Comparison of ENCODE assay signal across 10 cellular contexts in the genomic region with DNA sequence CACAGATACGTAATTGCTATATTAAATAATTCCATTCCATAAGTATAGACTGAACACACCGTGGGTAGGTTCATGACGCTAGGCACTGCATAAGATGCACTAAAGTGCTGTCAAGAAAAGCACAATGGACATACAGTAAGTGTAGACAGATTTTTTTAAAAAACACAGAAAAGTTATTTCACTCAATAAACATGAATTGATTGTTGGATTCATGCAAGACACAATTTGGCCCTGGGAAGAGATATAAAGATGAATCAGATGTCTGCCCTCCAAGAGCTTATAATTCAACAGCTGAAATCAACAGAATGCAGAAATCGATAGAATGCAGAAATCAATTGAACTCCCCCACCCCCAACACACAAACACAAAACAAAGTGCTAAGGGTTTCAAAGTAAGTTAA. TPM values are rescaled to one million over a fixed set of nuclear protein-coding genes. Genes with fewer than 3 reads are reported as not detected.
DNase-seq lines count a peak whose midpoint lies in the region; ATAC-seq and TF ChIP-seq lines count a peak whose summit lies in the region.
"Had no signal": no experiment of that assay in that cellular context is flagged by ENCODE, and none has a peak within 500 bp of the region (broad histone marks: within the 10 kb centered on the region; RNA-seq: fewer than 3 reads in every experiment).

No MANE protein-coding gene starts in this region.

- H3K27ac ChIP-seq in A673 (ENCODE audit: low read depth, low read length, poor library complexity, severe bottlenecking), result no peak overlapping the region
- no peak overlapping the region for H3K27ac ChIP-seq in H9 (ENCODE audit: insufficient read length, low read depth, low read length)
- no peak overlapping the region for H3K27ac ChIP-seq in gastroesophageal sphincter
- no peak overlapping the region for H3K27ac ChIP-seq in thyroid gland

- H3K4ac ChIP-seq in H9 (ENCODE audit: low read depth, low read length), result no peak overlapping the region

- no TSS peak for BruUV-seq in A673 (replicated peaks; lab: Mats Ljungman, UMichigan)

- peaks cover 12% of the 10 kb centered on the region for H3K23me2 ChIP-seq in H9 (ENCODE audit: insufficient read length, low read depth, low read length, poor library complexity, severe bottlenecking)

- ATAC-seq in memory B cell (ENCODE audit: low read depth) (no peak), gastroesophageal sphincter (no peak)

- H3K56ac ChIP-seq in H9 (ENCODE audit: insufficient read length, low read depth, low read length), result no peak overlapping the region

- H3K4me3 Mint-ChIP-seq in H9 (peak overlapping the region; percentile 99; a peak in 2 of 5 replicates), memory B cell (peak overlapping the region; percentile 55)
- peak overlapping the region; percentile 67 for H3K4me3 Mint-ChIP-seq in activated T-helper 2 cell treated with anti-CD3 and anti-CD28 coated beads, Interferon-gamma antibody, Interleukin-2, Interleukin-4, amounts not matched to agents 10 μg/mL and 5 μg/mL and 100 μg/mL, durations not matched to agents 14 hours and 24 hours and 36 hours (ENCODE audit: low read depth)

- no peak overlapping the region for H4K8ac ChIP-seq in H9 (replicated peaks; ENCODE audit: insufficient read length, low read depth, low read length)

- peaks cover 13 to 20% of the 10 kb centered on the region in 2 experiments for H3K4me1 Mint-ChIP-seq in H9
- H3K4me1 Mint-ChIP-seq in activated T-helper 2 cell treated with anti-CD3 and anti-CD28 coated beads, Interferon-gamma antibody, Interleukin-2, Interleukin-4, amounts not matched to agents 10 μg/mL and 5 μg/mL and 100 μg/mL, durations not matched to agents 14 hours and 24 hours and 36 hours (ENCODE audit: low read depth), result peaks cover 37% of the 10 kb centered on the region
- peaks cover 30% of the 10 kb centered on the region for H3K4me1 Mint-ChIP-seq in memory B cell

- H3K4me1 ChIP-seq in A673 (ENCODE audit: insufficient read depth, low read length, poor library complexity, severe bottlenecking) (peaks cover 10% of the 10 kb centered on the region), H9 (ENCODE audit: insufficient read depth, low read length) (0 out of 2 replicates have a peak, but pooled peaks cover 3% of the 10 kb centered on the region), gastroesophageal sphincter (peaks cover 7 to 28% (median 8%) of the 10 kb centered on the region in 3 donors), thyroid gland (peaks cover 11 to 12% of the 10 kb centered on the region in 2 donors)

- no peak overlapping the region for H2AFZ ChIP-seq in H9 (ENCODE audit: low read length)

- no peak overlapping the region for H2BK5ac ChIP-seq in H9 (ENCODE audit: insufficient read length, low read length)

- H3K14ac ChIP-seq in H9 (ENCODE audit: insufficient read depth, low read length), result no peak overlapping the region

- DNase-seq in A673 (ENCODE audit: low spot score) (no peak), H9 (no peak), memory B cell (ENCODE audit: low spot score in 2 of 2) (no peak), amniotic stem cell (lab: John Stamatoyannopoulos, UW) (no peak), thyroid gland (no peak), NCI-H524 (lab: John Stamatoyannopoulos, UW) (no peak)
- DNase-seq in activated T-helper 2 cell treated with anti-CD3 and anti-CD28 coated beads, Interferon-gamma antibody, Interleukin-2, Interleukin-4, amounts not matched to agents 10 μg/mL and 5 μg/mL and 100 μg/mL, durations not matched to agents 14 hours and 24 hours and 36 hours (ENCODE audit: low spot score), result no peak
- DNase-seq: NCI-H1694 treated with DMSO at 0.1 percent for 48 hours, trophoblast cell had no signal

- no peak overlapping the region for H3K18ac ChIP-seq in H9 (ENCODE audit: insufficient read length, low read depth, low read length)

- CTCF ChIA-PET in A673 (lab: Charles Lee), result interaction anchor here (0.6 kb wide), 1 partner anchor 102 kb away, joined by 3 read pairs; no protein-coding TSS in a partner anchor

- H3K9ac ChIP-seq in H9 (ENCODE audit: extremely low read depth, insufficient read length, low read length), result no peak overlapping the region

- WGBS in H9 (ENCODE audit: extremely low coverage, insufficient read length, low lambda C conversion rate), result no CpG with 5 or more reads among the region's 4 CpGs
- WGBS in gastroesophageal sphincter (ENCODE audit: low coverage in 1 of 2), 2 donors, result 79 to 90% methylated on average over 2 to 4 of the region's 4 CpGs
- 94 to 96% methylated on average over 4 of the region's 4 CpGs for WGBS in thyroid gland, 2 donors

- H3K9me3 ChIP-seq in A673 (ENCODE audit: low read depth, low read length, poor library complexity, severe bottlenecking) (no peaks in the 10 kb centered on the region), H9 (ENCODE audit: control insufficient read depth, low read depth, low read length) (no peaks in the 10 kb centered on the region), gastroesophageal sphincter (no peaks in the 10 kb centered on the region), thyroid gland (no peaks in the 10 kb centered on the region)

- H4K20me1 ChIP-seq in H9 (ENCODE audit: control insufficient read depth, insufficient read depth, insufficient read length), result no peaks in the 10 kb centered on the region

- H3K36me3 ChIP-seq in A673 (ENCODE audit: insufficient read depth, low read length, poor library complexity, severe bottlenecking) (no peaks in the 10 kb centered on the region), gastroesophageal sphincter (peaks cover 0 to 8% of the 10 kb centered on the region in 2 donors), thyroid gland (no peaks in the 10 kb centered on the region)

- H2BK20ac ChIP-seq in H9 (ENCODE audit: low read depth, low read length, poor library complexity, severe bottlenecking), result no peak overlapping the region

- no peak for TF ChIP-seq CTCF in A673 (conservative IDR thresholded peaks at IDR 0.05; ENCODE audit: low read depth, low read length)
- no peak for TF ChIP-seq CTCF in H9 (conservative IDR thresholded peaks at IDR 0.05)
- no peak for TF ChIP-seq CTCF in gastroesophageal sphincter (IDR thresholded peaks at IDR 0.05)
- no peak for TF ChIP-seq CTCF in thyroid gland (IDR thresholded peaks at IDR 0.05)

- intact Hi-C loops in A673 (cut with micrococcal nuclease; ENCODE audit: unreplicated experiment), result no loop called here
- intact Hi-C loops in activated T-helper 2 cell treated with anti-CD3 and anti-CD28 coated beads, Interferon-gamma antibody, Interleukin-2, Interleukin-4, amounts not matched to agents 10 μg/mL and 5 μg/mL and 100 μg/mL, durations not matched to agents 14 hours and 24 hours and 36 hours (cut with micrococcal nuclease), result no loop called here
- intact Hi-C loops in thyroid gland (cut with DNase I), result no loop called here

- H2BK120ac ChIP-seq in H9 (ENCODE audit: low read depth, low read length, poor library complexity, severe bottlenecking), result no peak overlapping the region

- TF ChIP-seq POLR2A in gastroesophageal sphincter (IDR thresholded peaks at IDR 0.05), result no peak
- TF ChIP-seq POLR2A in thyroid gland (IDR thresholded peaks at IDR 0.05), result no peak

- H3K9me3 Mint-ChIP-seq in H9, result no peaks in the 10 kb centered on the region
- H3K9me3 Mint-ChIP-seq in activated T-helper 2 cell treated with anti-CD3 and anti-CD28 coated beads, Interferon-gamma antibody, Interleukin-2, Interleukin-4, amounts not matched to agents 10 μg/mL and 5 μg/mL and 100 μg/mL, durations not matched to agents 14 hours and 24 hours and 36 hours, result no peaks in the 10 kb centered on the region
- H3K9me3 Mint-ChIP-seq in memory B cell, result no peaks in the 10 kb centered on the region

- H3K27me3 Mint-ChIP-seq in H9 (ENCODE audit: low read depth) (no peaks in the 10 kb centered on the region), memory B cell (peaks cover 3% of the 10 kb centered on the region)
- peaks cover 4% of the 10 kb centered on the region for H3K27me3 Mint-ChIP-seq in activated T-helper 2 cell treated with anti-CD3 and anti-CD28 coated beads, Interferon-gamma antibody, Interleukin-2, Interleukin-4, amounts not matched to agents 10 μg/mL and 5 μg/mL and 100 μg/mL, durations not matched to agents 14 hours and 24 hours and 36 hours (ENCODE audit: low read depth)

- H3K4me2 ChIP-seq in H9 (ENCODE audit: insufficient read depth, insufficient read length, low read length), result peak overlapping the region; percentile 100

- H2BK12ac ChIP-seq in H9 (ENCODE audit: insufficient read length, low read depth, low read length), result no peak overlapping the region

- H4K91ac ChIP-seq in H9 (ENCODE audit: insufficient read length, low read depth, low read length), result no peak overlapping the region

- no peak overlapping the region for H2BK15ac ChIP-seq in H9 (ENCODE audit: low read depth, low read length)

- no peak for TF ChIP-seq EP300 in gastroesophageal sphincter (IDR thresholded peaks at IDR 0.05)

- H4K5ac ChIP-seq in H9 (ENCODE audit: insufficient read length, low read depth, low read length), result no peak overlapping the region

- H3K4me3 ChIP-seq in A673 (ENCODE audit: low read depth, low read length, poor library complexity, severe bottlenecking) (peak overlapping the region; percentile 84), gastroesophageal sphincter (no peak overlapping the region), thyroid gland (replicated peaks in 1 of 3) (no peak overlapping the region)

- H3K36me3 Mint-ChIP-seq in H9 (ENCODE audit: insufficient read depth in 1 of 3, low read depth in 3 of 3) (no peaks in the 10 kb centered on the region), memory B cell (peaks cover 4% of the 10 kb centered on the region)
- peaks cover 4% of the 10 kb centered on the region for H3K36me3 Mint-ChIP-seq in activated T-helper 2 cell treated with anti-CD3 and anti-CD28 coated beads, Interferon-gamma antibody, Interleukin-2, Interleukin-4, amounts not matched to agents 10 μg/mL and 5 μg/mL and 100 μg/mL, durations not matched to agents 14 hours and 24 hours and 36 hours (ENCODE audit: low read depth)

- H3K79me1 ChIP-seq in H9 (ENCODE audit: insufficient read depth, low read depth, low read length, poor library complexity, severe bottlenecking), result peaks cover 6% of the 10 kb centered on the region

- no peak overlapping the region for H3T11ph ChIP-seq in H9 (ENCODE audit: low read length)

- H3K27ac Mint-ChIP-seq in H9 (no peak overlapping the region), memory B cell (no peak overlapping the region)
- no peak overlapping the region for H3K27ac Mint-ChIP-seq in activated T-helper 2 cell treated with anti-CD3 and anti-CD28 coated beads, Interferon-gamma antibody, Interleukin-2, Interleukin-4, amounts not matched to agents 10 μg/mL and 5 μg/mL and 100 μg/mL, durations not matched to agents 14 hours and 24 hours and 36 hours

- no peak overlapping the region for H3K23ac ChIP-seq in H9 (ENCODE audit: insufficient read length, low read depth, low read length)

- POLR2A ChIA-PET in A673 (lab: Charles Lee; ENCODE audit: low non-redundant PET), result no interaction called here

- no peak overlapping the region for H2AK5ac ChIP-seq in H9 (ENCODE audit: insufficient read length, low read length)

- H3K27me3 ChIP-seq in A673 (replicated peaks; ENCODE audit: insufficient read depth, low read depth, low read length, poor library complexity) (no peaks in the 10 kb centered on the region), H9 (ENCODE audit: insufficient read depth, low read length) (no peaks in the 10 kb centered on the region), gastroesophageal sphincter (no peaks in the 10 kb centered on the region), thyroid gland (no peaks in the 10 kb centered on the region)

- no peaks in the 10 kb centered on the region; the same call in 1 of the 2 replicates for H3K79me2 ChIP-seq in H9 (ENCODE audit: insufficient read depth, low read length)

RNA-seq across cellular contexts. Expression of gene NBAS, which starts 1.8 kb away (rescaled TPM):
- total RNA-seq in A673 (2021) (37.5 and 38.7 TPM in 2 replicates), H9 (2021) (29.7 and 32.5 TPM in 2 replicates), gastroesophageal sphincter (10 to 100 TPM; 34.9 to 50.9 (median 40.4) TPM), thyroid gland (10 to 100 TPM; 50.4 to 71.5 (median 54.7) TPM)
- total RNA-seq in activated T-helper 2 cell treated with anti-CD3 and anti-CD28 coated beads, Interferon-gamma antibody, Interleukin-2, Interleukin-4, amounts not matched to agents 10 μg/mL and 5 μg/mL and 100 μg/mL, durations not matched to agents 14 hours and 24 hours and 36 hours, result 37.2 and 38.7 TPM in 2 replicates

RNA-seq across cellular contexts. Expression of gene DDX1, which starts 32.3 kb away (rescaled TPM):
- total RNA-seq in A673 (2021) (152 and 154 TPM in 2 replicates), H9 (2021) (118 and 120 TPM in 2 replicates), gastroesophageal sphincter (10 to 100 TPM; 66.7 to 88.9 (median 67.4) TPM), thyroid gland (10 to 100 TPM; 63.0 to 85.6 (median 75.2) TPM)
- 100.0 and 111 TPM in 2 replicates for total RNA-seq in activated T-helper 2 cell treated with anti-CD3 and anti-CD28 coated beads, Interferon-gamma antibody, Interleukin-2, Interleukin-4, amounts not matched to agents 10 μg/mL and 5 μg/mL and 100 μg/mL, durations not matched to agents 14 hours and 24 hours and 36 hours
